In the genomic region with DNA sequence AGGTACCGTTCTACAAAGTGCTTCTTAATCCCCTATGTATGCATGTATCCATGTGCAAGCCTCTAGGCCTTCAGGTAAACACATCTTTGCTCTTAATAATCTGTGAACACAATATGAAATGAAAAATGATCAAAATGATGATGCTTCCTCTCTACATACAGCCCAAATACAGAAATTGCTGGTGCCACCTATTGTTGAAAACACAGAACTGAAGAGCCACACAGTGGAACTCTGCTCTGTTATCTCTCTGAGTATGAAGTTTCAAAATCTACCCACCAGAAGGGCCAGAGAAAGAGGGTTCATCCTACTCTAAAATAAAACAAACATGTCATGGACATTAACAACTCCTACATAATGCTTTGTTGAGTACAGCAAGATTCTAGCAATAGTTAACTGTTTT, we compare ENCODE assay signal across 8 cellular contexts.
DNase-seq lines count a peak whose midpoint lies in the region; ATAC-seq and TF ChIP-seq lines count a peak whose summit lies in the region.

No MANE protein-coding gene starts in this region.

- H3K4me3 Mint-ChIP-seq in activated CD4-positive, alpha-beta T cell treated with anti-CD3 and anti-CD28 coated beads, Interleukin-2, amount 10 ng/mL, durations not matched to agents 24 days and 14 days: no peak overlapping the region

- H3K4me3 ChIP-seq in HCT116 (replicated peaks in 1 of 2; ENCODE audit: low read depth in 1 of 2, low read length in 2 of 2) (no peak overlapping the region), astrocyte of the spinal cord (ENCODE audit: low read depth, low read length) (no peak overlapping the region), lower lobe of right lung (no peak overlapping the region)

- H3K9me3 ChIP-seq in HCT116 (ENCODE audit: control insufficient read depth in 1 of 2, insufficient read depth in 1 of 2, low read depth in 1 of 2, low read length in 2 of 2) (no peaks in the 10 kb centered on the region), lower lobe of right lung (no peaks in the 10 kb centered on the region)

- no peak for TF ChIP-seq POLR2A in HCT116 (IDR thresholded peaks at IDR 0.05; ENCODE audit: borderline replicate concordance, extremely low read depth, insufficient read depth, insufficient read length)
- TF ChIP-seq POLR2A in erythroblast (IDR thresholded peaks at IDR 0.05; ENCODE audit: low read length): no peak

- CTCF ChIA-PET in HCT116 (lab: Charles Lee): interaction anchor here (1.0 to 3.4 kb wide), 4 partner anchors 110 to 496 kb away, joined by 3 to 19 read pairs (median 7); no protein-coding TSS in a partner anchor

- peaks cover 3% of the 10 kb centered on the region for H3K4me1 Mint-ChIP-seq in activated CD4-positive, alpha-beta T cell treated with anti-CD3 and anti-CD28 coated beads, Interleukin-2, amount 10 ng/mL, durations not matched to agents 24 days and 14 days

- H3K27me3 ChIP-seq in HCT116 (ENCODE audit: insufficient read depth, low read length) (no peaks in the 10 kb centered on the region), lower lobe of right lung (ENCODE audit: low read depth) (no peaks in the 10 kb centered on the region)

- POLR2A ChIA-PET in HCT116 (lab: Charles Lee): no interaction called here

- ATAC-seq in HCT116 (peak; percentile 77), lower lobe of right lung (peak; percentile 32 to 66), GM18502 (IDR thresholded peaks at IDR 0.05; ENCODE audit: poor library complexity, unreplicated experiment) (no peak)

- no peak overlapping the region for H3K27ac Mint-ChIP-seq in activated CD4-positive, alpha-beta T cell treated with anti-CD3 and anti-CD28 coated beads, Interleukin-2, amount 10 ng/mL, durations not matched to agents 24 days and 14 days

- H3K9ac ChIP-seq in HCT116 (ENCODE audit: low read length): no peak overlapping the region

- peak; percentile 62 for TF ChIP-seq RAD21 in HCT116 (IDR thresholded peaks at IDR 0.05; ENCODE audit: low read depth)

- no peaks in the 10 kb centered on the region for H3K36me3 Mint-ChIP-seq in activated CD4-positive, alpha-beta T cell treated with anti-CD3 and anti-CD28 coated beads, Interleukin-2, amount 10 ng/mL, durations not matched to agents 24 days and 14 days (ENCODE audit: low read depth)

- no peaks in the 10 kb centered on the region for H3K9me2 ChIP-seq in HCT116 (ENCODE audit: insufficient read depth)

- intact Hi-C loops in HCT116 (cut with micrococcal nuclease) (loop anchor here (2.0 to 5.0 kb wide), 2 partner anchors 151 to 496 kb away; no protein-coding TSS in a partner anchor), lower lobe of right lung (cut with DNase I) (no loop called here)
- intact Hi-C loops in activated CD4-positive, alpha-beta T cell treated with anti-CD3 and anti-CD28 coated beads, Interleukin-2, amount 10 ng/mL, durations not matched to agents 24 days and 14 days (cut with micrococcal nuclease): loop anchor here (1.0 to 5.0 kb wide), 3 partner anchors 69 to 496 kb away; no protein-coding TSS in a partner anchor

- RAD21 ChIA-PET in HCT116 (lab: Charles Lee; ENCODE audit: low non-redundant PET in 1 of 2, low total read pairs in 2 of 2, uncharacterized antibody in 2 of 2, unreplicated experiment in 2 of 2): no interaction called here

- peaks cover 0 to 39% of the 10 kb centered on the region in 2 experiments; a peak in 2 of 4 replicates for H3K4me1 ChIP-seq in HCT116 (ENCODE audit: control insufficient read depth in 1 of 2, insufficient read depth in 2 of 2, low read length in 2 of 2)
- H3K4me1 ChIP-seq in lower lobe of right lung: no peaks in the 10 kb centered on the region

- no peak overlapping the region for H3K27ac ChIP-seq in HCT116 (ENCODE audit: low read depth, low read length)
- no peak overlapping the region for H3K27ac ChIP-seq in lower lobe of right lung

- TF ChIP-seq CTCF in HCT116 (IDR thresholded peaks at IDR 0.05 in 2 of 3, conservative IDR thresholded peaks at IDR 0.05 in 1 of 3; ENCODE audit: borderline replicate concordance in 1 of 3, insufficient read depth in 1 of 3, low read depth in 2 of 3, low read length in 2 of 3): peak; percentile 40 to 64 (median 50); a peak in 5 of 6 replicates
- peak; percentile 71 for TF ChIP-seq CTCF in astrocyte of the spinal cord (IDR thresholded peaks at IDR 0.05; ENCODE audit: low read depth, low read length)
- TF ChIP-seq CTCF in lower lobe of right lung (IDR thresholded peaks at IDR 0.05): peak; percentile 51

- H3K79me2 ChIP-seq in HCT116 (ENCODE audit: insufficient read depth, low read length): no peaks in the 10 kb centered on the region

- in situ Hi-C loops in astrocyte of the spinal cord (cut with HindIII; ENCODE audit: low sequenced_read_pairs): no loop called here

- H3K9me3 Mint-ChIP-seq in activated CD4-positive, alpha-beta T cell treated with anti-CD3 and anti-CD28 coated beads, Interleukin-2, amount 10 ng/mL, durations not matched to agents 24 days and 14 days: no peaks in the 10 kb centered on the region

- H3K36me3 ChIP-seq in HCT116 (ENCODE audit: control insufficient read depth in 1 of 2, insufficient read depth in 2 of 2, low read length in 2 of 2) (no peaks in the 10 kb centered on the region), lower lobe of right lung (no peaks in the 10 kb centered on the region)

- H3K27me3 Mint-ChIP-seq in activated CD4-positive, alpha-beta T cell treated with anti-CD3 and anti-CD28 coated beads, Interleukin-2, amount 10 ng/mL, durations not matched to agents 24 days and 14 days: peaks cover 2% of the 10 kb centered on the region

- no peak overlapping the region for H3K4me2 ChIP-seq in HCT116 (ENCODE audit: low read length)

- no peak overlapping the region for H2AFZ ChIP-seq in HCT116 (ENCODE audit: low read depth, low read length, poor library complexity, severe bottlenecking)

- DNase-seq in COR-L47 (lab: John Stamatoyannopoulos, UW) (peak; percentile 11), HCT116 (ENCODE audit: low read depth, low spot score) (no peak), astrocyte of the spinal cord (ENCODE audit: low read depth, low spot score) (peak; percentile 49), lower lobe of right lung (no peak), erythroblast (lab: John Stamatoyannopoulos, UW) (no peak)
- DNase-seq in central memory CD4-positive, alpha-beta T cell: no peak
- DNase-seq in activated CD4-positive, alpha-beta T cell treated with anti-CD3 and anti-CD28 coated beads, Interleukin-2, amount 10 ng/mL, durations not matched to agents 24 days and 14 days: no peak

- no TSS peak for BruUV-seq in HCT116 (replicated peaks; lab: Mats Ljungman, UMichigan)

- H4K20me1 ChIP-seq in HCT116 (ENCODE audit: insufficient read depth): no peaks in the 10 kb centered on the region

TF ChIP-seq in HCT116, 20 proteins besides CTCF, POLR2A, EP300 and RAD21:
- TF ChIP-seq YY1 (IDR thresholded peaks at IDR 0.05; ENCODE audit: extremely low read depth, insufficient replicate concordance, low read depth, low read length) (no peak), JUND (IDR thresholded peaks at IDR 0.05) (no peak), SRF (IDR thresholded peaks at IDR 0.05; ENCODE audit: low read depth) (no peak), EGR1 (IDR thresholded peaks at IDR 0.05; ENCODE audit: low read depth) (no peak), EZH2 (IDR thresholded peaks at IDR 0.05) (no peak), SP1 (IDR thresholded peaks at IDR 0.05; ENCODE audit: low read depth) (no peak), TCF7L2 (IDR thresholded peaks at IDR 0.05; ENCODE audit: borderline replicate concordance, extremely low read depth, insufficient read depth, insufficient read length) (no peak), CEBPB (IDR thresholded peaks at IDR 0.05; ENCODE audit: low read depth) (no peak)
- TF ChIP-seq, protein P1, sequence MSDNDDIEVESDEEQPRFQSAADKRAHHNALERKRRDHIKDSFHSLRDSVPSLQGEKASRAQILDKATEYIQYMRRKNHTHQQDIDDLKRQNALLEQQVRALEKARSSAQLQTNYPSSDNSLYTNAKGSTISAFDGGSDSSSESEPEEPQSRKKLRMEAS (IDR thresholded peaks at IDR 0.05): no peak
- TF ChIP-seq, protein P2, sequence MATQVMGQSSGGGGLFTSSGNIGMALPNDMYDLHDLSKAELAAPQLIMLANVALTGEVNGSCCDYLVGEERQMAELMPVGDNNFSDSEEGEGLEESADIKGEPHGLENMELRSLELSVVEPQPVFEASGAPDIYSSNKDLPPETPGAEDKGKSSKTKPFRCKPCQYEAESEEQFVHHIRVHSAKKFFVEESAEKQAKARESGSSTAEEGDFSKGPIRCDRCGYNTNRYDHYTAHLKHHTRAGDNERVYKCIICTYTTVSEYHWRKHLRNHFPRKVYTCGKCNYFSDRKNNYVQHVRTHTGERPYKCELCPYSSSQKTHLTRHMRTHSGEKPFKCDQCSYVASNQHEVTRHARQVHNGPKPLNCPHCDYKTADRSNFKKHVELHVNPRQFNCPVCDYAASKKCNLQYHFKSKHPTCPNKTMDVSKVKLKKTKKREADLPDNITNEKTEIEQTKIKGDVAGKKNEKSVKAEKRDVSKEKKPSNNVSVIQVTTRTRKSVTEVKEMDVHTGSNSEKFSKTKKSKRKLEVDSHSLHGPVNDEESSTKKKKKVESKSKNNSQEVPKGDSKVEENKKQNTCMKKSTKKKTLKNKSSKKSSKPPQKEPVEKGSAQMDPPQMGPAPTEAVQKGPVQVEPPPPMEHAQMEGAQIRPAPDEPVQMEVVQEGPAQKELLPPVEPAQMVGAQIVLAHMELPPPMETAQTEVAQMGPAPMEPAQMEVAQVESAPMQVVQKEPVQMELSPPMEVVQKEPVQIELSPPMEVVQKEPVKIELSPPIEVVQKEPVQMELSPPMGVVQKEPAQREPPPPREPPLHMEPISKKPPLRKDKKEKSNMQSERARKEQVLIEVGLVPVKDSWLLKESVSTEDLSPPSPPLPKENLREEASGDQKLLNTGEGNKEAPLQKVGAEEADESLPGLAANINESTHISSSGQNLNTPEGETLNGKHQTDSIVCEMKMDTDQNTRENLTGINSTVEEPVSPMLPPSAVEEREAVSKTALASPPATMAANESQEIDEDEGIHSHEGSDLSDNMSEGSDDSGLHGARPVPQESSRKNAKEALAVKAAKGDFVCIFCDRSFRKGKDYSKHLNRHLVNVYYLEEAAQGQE (IDR thresholded peaks at IDR 0.05; ENCODE audit: low read depth): no peak
TF ChIP-seq in HCT116: peak in this region for 0.

Comparison
In these comparisons a context has a peak if more than half of its experiments do, and no peak if none do; other contexts are left out.
1. DNase-seq: peak in COR-L47 (single experiment) and astrocyte of the spinal cord (single experiment); none in HCT116 (single experiment), lower lobe of right lung (single experiment), central memory CD4-positive, alpha-beta T cell (single experiment), erythroblast (0 of 2) and activated CD4-positive, alpha-beta T cell treated with anti-CD3 and anti-CD28 coated beads, Interleukin-2, amount 10 ng/mL, durations not matched to agents 24 days and 14 days (single experiment).
2. Peak in every context shown above with its lines, with median percentiles within 50 percentile points of each other: CTCF ChIP-seq.